Comparison of ENCODE assay signal across 12 cellular contexts in genomic region chr15:88920186-88920891, GRCh38. TPM values are rescaled to one million over a fixed set of nuclear protein-coding genes. Genes with fewer than 3 reads are reported as not detected.
A peak's percentile ranks its signal among the peaks of the same experiment; 100 is the strongest.
DNase-seq lines count a peak whose midpoint lies in the region; ATAC-seq, FAIRE-seq and TF ChIP-seq lines count a peak whose summit lies in the region.
"Had no signal": no experiment of that assay in that cellular context is flagged by ENCODE, and none has a peak within 500 bp of the region (broad histone marks: within the 10 kb centered on the region; RNA-seq: fewer than 3 reads in every experiment).

No MANE protein-coding gene starts in this region.

- H3K56ac ChIP-seq in H1 (replicated peaks; ENCODE audit: insufficient read length, low read depth, low read length), result no peak overlapping the region

- no peaks in the 10 kb centered on the region for H4K20me1 ChIP-seq in GM23338 (replicated peaks; ENCODE audit: insufficient read depth)
- no peaks in the 10 kb centered on the region for H4K20me1 ChIP-seq in H1 (replicated peaks in 1 of 2; ENCODE audit: control insufficient read depth in 1 of 2, insufficient read depth in 2 of 2, low read length in 2 of 2)

- no peak overlapping the region for H3K4me3 Mint-ChIP-seq in GM23338
- H3K4me3 Mint-ChIP-seq: stimulated activated naive B cell treated with anti-CD40 and anti-IgM and Interleukin-4, amounts not matched to agents 10 μg/mL and 1 μg/mL and 100 μg/mL, for 72 hours had no signal

- 91% methylated on average over 9 of the region's 9 CpGs; no CpG with 5 or more reads in 1 of the 2 experiments for WGBS in H1 (ENCODE audit: extremely low coverage in 1 of 2, insufficient coverage in 1 of 2, insufficient read length in 1 of 2, insufficient replicate concordance in 2 of 2, low coverage in 1 of 2, low lambda C conversion rate in 2 of 2, missing lambda C conversion rate in 1 of 2), 2 experiments

- H3K23ac ChIP-seq in H1 (ENCODE audit: insufficient read length), result no peak overlapping the region

- no peak overlapping the region for H2BK120ac ChIP-seq in H1 (replicated peaks; ENCODE audit: low read depth, low read length)

- no peak overlapping the region for H3K18ac ChIP-seq in H1 (ENCODE audit: extremely low read depth, low read length)

- no peak overlapping the region for H3K14ac ChIP-seq in H1 (ENCODE audit: insufficient read length)

- H3K36me3 ChIP-seq in GM23338 (ENCODE audit: insufficient read depth) (peaks cover under 1% of the 10 kb centered on the region; the same call in 1 of the 2 replicates), Panc1 (ENCODE audit: control insufficient read depth, insufficient read depth, low read length) (no peaks in the 10 kb centered on the region), H1 (ENCODE audit: control insufficient read depth in 2 of 4, insufficient read depth in 4 of 4, low read length in 3 of 4) (no peaks in the 10 kb centered on the region), kidney (ENCODE audit: control insufficient read depth in 1 of 2, insufficient read depth in 2 of 2, low read length in 2 of 2) (no peaks in the 10 kb centered on the region)
- H3K36me3 ChIP-seq: neutrophil had no signal

- H4K8ac ChIP-seq in H1 (ENCODE audit: extremely low read depth, insufficient read depth, low read length), result no peak overlapping the region

- POLR2A ChIA-PET in Panc1 (lab: Charles Lee), result no interaction called here
- POLR2A ChIA-PET in H1 (lab: Charles Lee; ENCODE audit: partially characterized antibody), result interaction anchor here (0.6 to 2.3 kb wide), 4 partner anchors 8 to 20 kb away, joined by 3 to 6 read pairs (median 4); no protein-coding TSS in a partner anchor

- peaks cover 10% of the 10 kb centered on the region for H3K4me1 Mint-ChIP-seq in GM23338

- H4K91ac ChIP-seq in H1 (replicated peaks; ENCODE audit: insufficient read length, low read length), result no peak overlapping the region

- 0 out of 2 replicates have a peak overlapping the region, but pooled peaks have one; percentile 5 for H2BK20ac ChIP-seq in H1 (ENCODE audit: low read length)

- H3K4me3 ChIP-seq in GM23338 (no peak overlapping the region), Panc1 (ENCODE audit: low read depth in 2 of 2, low read length in 2 of 2) (no peak overlapping the region), H1 (ENCODE audit: extremely low read depth in 1 of 4, insufficient read depth in 2 of 4, low read depth in 3 of 4, low read length in 4 of 4) (no peak overlapping the region), skeletal muscle cell (ENCODE audit: low read depth, low read length) (no peak overlapping the region), kidney (ENCODE audit: low read length in 2 of 2) (no peak overlapping the region)

- no peak overlapping the region for H2AK5ac ChIP-seq in H1 (ENCODE audit: low read depth, low read length)

- no peak overlapping the region; the same call in 1 of the 2 replicates for H2BK12ac ChIP-seq in H1 (ENCODE audit: low read depth, low read length)

- H3K27ac Mint-ChIP-seq in GM23338, result no peak overlapping the region
- H3K27ac Mint-ChIP-seq: stimulated activated naive B cell treated with anti-CD40 and anti-IgM and Interleukin-4, amounts not matched to agents 10 μg/mL and 1 μg/mL and 100 μg/mL, for 72 hours had no signal

- H2BK5ac ChIP-seq in H1 (ENCODE audit: low read depth, low read length), result no peak overlapping the region

- H3K4me2 ChIP-seq in GM23338 (no peak overlapping the region), H1 (ENCODE audit: insufficient read depth in 1 of 2, low read depth in 2 of 2, low read length in 2 of 2) (no peak overlapping the region)

- H3K27ac ChIP-seq in GM23338 (ENCODE audit: low read depth) (no peak overlapping the region), Panc1 (ENCODE audit: low read length) (peak overlapping the region; percentile 90), H1 (ENCODE audit: low read depth, low read length) (no peak overlapping the region), kidney (ENCODE audit: low read depth in 2 of 2, low read length in 2 of 2) (no peak overlapping the region)
- H3K27ac ChIP-seq: neutrophil had no signal

- BruUV-seq in Panc1 (replicated peaks; lab: Mats Ljungman, UMichigan), result no TSS peak

- H3K9me2 ChIP-seq in GM23338 (ENCODE audit: insufficient read depth), result no peaks in the 10 kb centered on the region

- TF ChIP-seq CTCF in GM23338 (conservative IDR thresholded peaks at IDR 0.05; ENCODE audit: low read depth in 2 of 2), result no peak
- no peak for TF ChIP-seq CTCF in Panc1 (IDR thresholded peaks at IDR 0.05)
- no peak for TF ChIP-seq CTCF in H1 (IDR thresholded peaks at IDR 0.05; ENCODE audit: control extremely low read depth in 1 of 3, insufficient read depth in 1 of 3, low read depth in 1 of 3, low read length in 3 of 3)
- TF ChIP-seq CTCF in kidney (IDR thresholded peaks at IDR 0.05; ENCODE audit: borderline replicate concordance, extremely low read depth, insufficient read depth), result no peak

- CTCF ChIA-PET in Panc1 (lab: Charles Lee), result no interaction called here
- CTCF ChIA-PET in H1 (lab: Charles Lee; ENCODE audit: partially characterized antibody), result interaction anchor here (2.0 to 2.1 kb wide), 2 partner anchors 16 to 19 kb away, joined by 5 to 9 read pairs; no protein-coding TSS in a partner anchor

- H2BK15ac ChIP-seq in H1 (ENCODE audit: low read length), result 0 out of 2 replicates have a peak overlapping the region, but pooled peaks have one; percentile 12

- no peak for TF ChIP-seq POLR2A in H1 (IDR thresholded peaks at IDR 0.05; ENCODE audit: control extremely low read depth in 1 of 2, low read depth in 2 of 2, low read length in 2 of 2)

- intact Hi-C loops in Panc1 (cut with micrococcal nuclease; ENCODE audit: unreplicated experiment), result no loop called here
- intact Hi-C loops in kidney (cut with DNase I), result no loop called here

- 0 out of 3 replicates have a peak, but pooled peaks cover 6% of the 10 kb centered on the region for H3K36me3 Mint-ChIP-seq in GM23338 (ENCODE audit: low read depth)
- H3K36me3 Mint-ChIP-seq: stimulated activated naive B cell treated with anti-CD40 and anti-IgM and Interleukin-4, amounts not matched to agents 10 μg/mL and 1 μg/mL and 100 μg/mL, for 72 hours had no signal

- no peak for TF ChIP-seq RAD21 in H1 (IDR thresholded peaks at IDR 0.05 in 1 of 2, conservative IDR thresholded peaks at IDR 0.05 in 1 of 2; ENCODE audit: low read depth in 2 of 2, low read length in 2 of 2)

- in situ Hi-C loops in Panc1 (cut with HindIII; ENCODE audit: low pct_unique_long_range_greater_than_20kb, low sequenced_read_pairs), result no loop called here

- H3K4me1 ChIP-seq in GM23338 (ENCODE audit: insufficient read depth), result no peaks in the 10 kb centered on the region
- H3K4me1 ChIP-seq in Panc1 (ENCODE audit: control insufficient read depth, insufficient read depth, low read length), result peaks cover 43% of the 10 kb centered on the region
- H3K4me1 ChIP-seq in H1 (replicated peaks in 1 of 4; ENCODE audit: control insufficient read depth in 3 of 4, insufficient read depth in 4 of 4, low read length in 3 of 4), result 0 out of 7 replicates have a peak, but pooled peaks cover 0 to 3% (median 0%) of the 10 kb centered on the region in 4 experiments
- H3K4me1 ChIP-seq in kidney (ENCODE audit: control insufficient read depth in 1 of 2, insufficient read depth in 1 of 2, low read depth in 1 of 2, low read length in 2 of 2), result no peaks in the 10 kb centered on the region

- no peak overlapping the region for H4K5ac ChIP-seq in H1 (ENCODE audit: insufficient read length, low read depth, low read length)

- no peaks in the 10 kb centered on the region for H3K79me2 ChIP-seq in GM23338 (replicated peaks; ENCODE audit: insufficient read depth)
- H3K79me2 ChIP-seq in H1 (ENCODE audit: control insufficient read depth in 1 of 2, insufficient read depth in 2 of 2, low read length in 2 of 2), result no peaks in the 10 kb centered on the region

- H3K9ac ChIP-seq in H1 (replicated peaks in 1 of 4; ENCODE audit: extremely low read depth in 1 of 4, low read depth in 3 of 4, low read length in 3 of 4) (no peak overlapping the region), kidney (ENCODE audit: low read length in 2 of 2) (no peak overlapping the region)

- no peaks in the 10 kb centered on the region for H3K79me1 ChIP-seq in H1 (ENCODE audit: low read depth, low read length)

- no peak for TF ChIP-seq EP300 in H1 (IDR thresholded peaks at IDR 0.05; ENCODE audit: borderline replicate concordance in 1 of 2, low read depth in 2 of 2, low read length in 2 of 2)

- no peak for DNase-seq in GM23338 (ENCODE audit: low spot score)
- no peak for DNase-seq in Panc1 (ENCODE audit: low read depth, low spot score)
- DNase-seq in H1 (ENCODE audit: low read depth in 1 of 2, low spot score in 2 of 2), result peak in 1 of 2 experiments; percentile 41
- DNase-seq in skeletal muscle cell (ENCODE audit: low read depth), result peak; percentile 48
- no peak for DNase-seq in kidney
- DNase-seq in NCI-H2107 treated with DMSO at 0.1 percent for 48 hours (lab: John Stamatoyannopoulos, UW; ENCODE audit: unreplicated experiment), result no peak
- DNase-seq: foreskin melanocyte; NCI-H1694 treated with DMSO at 0.1 percent for 48 hours; stimulated activated naive B cell treated with anti-CD40 and anti-IgM and Interleukin-4, amounts not matched to agents 10 μg/mL and 1 μg/mL and 100 μg/mL, for 72 hours had no signal

- no peaks in the 10 kb centered on the region for H3F3A ChIP-seq in GM23338 (replicated peaks; ENCODE audit: low read depth)

- H3K9me3 ChIP-seq in Panc1 (ENCODE audit: control insufficient read depth, insufficient read depth, low read depth, low read length), result no peaks in the 10 kb centered on the region
- 0 out of 4 replicates have a peak, but pooled peaks cover 0 to 2% of the 10 kb centered on the region in 2 experiments for H3K9me3 ChIP-seq in H1 (ENCODE audit: insufficient read depth in 2 of 2, low read depth in 1 of 2, low read length in 1 of 2)
- H3K9me3 ChIP-seq in kidney (ENCODE audit: control insufficient read depth in 1 of 2, low read length in 2 of 2), result no peaks in the 10 kb centered on the region
- H3K9me3 ChIP-seq: neutrophil had no signal

- H3K27me3 ChIP-seq in GM23338 (ENCODE audit: insufficient read depth) (no peaks in the 10 kb centered on the region), Panc1 (ENCODE audit: control insufficient read depth, insufficient read depth, low read length) (no peaks in the 10 kb centered on the region), H1 (replicated peaks in 1 of 4; ENCODE audit: control insufficient read depth in 3 of 4, extremely low read depth in 1 of 4, insufficient read depth in 3 of 4, low read length in 3 of 4) (no peaks in the 10 kb centered on the region; a peak in 1 of 7 replicates)

- H3K27me3 Mint-ChIP-seq in GM23338 (ENCODE audit: insufficient read depth, low read depth, poor library complexity), result peaks cover 6% of the 10 kb centered on the region

- FAIRE-seq in H1 (lab: Jason Lieb, UNC) (no peak), kidney (lab: Jason Lieb, UNC) (no peak)
- FAIRE-seq: HTR-8/SVneo had no signal

- no peak overlapping the region for H3K4ac ChIP-seq in H1 (replicated peaks; ENCODE audit: insufficient read length, low read depth, low read length)

- H3K23me2 ChIP-seq in H1 (ENCODE audit: low read depth, low read length), result no peaks in the 10 kb centered on the region

- H2AFZ ChIP-seq in GM23338 (peak overlapping the region; percentile 88), H1 (ENCODE audit: low read length) (peak overlapping the region; percentile 45; the same call in 1 of the 2 replicates)

- H3K9me3 Mint-ChIP-seq in GM23338, result peaks cover 9% of the 10 kb centered on the region; the same call in 2 of the 3 replicates

- no peak for ATAC-seq in GM23338
- no peak for ATAC-seq in Panc1
- ATAC-seq in HG03521 (IDR thresholded peaks at IDR 0.05; ENCODE audit: unreplicated experiment), result no peak

RNA-seq across cellular contexts. Expression of gene MFGE8, which starts 7.2 kb away (rescaled TPM):
- 586 and 671 TPM in 2 replicates for total RNA-seq in GM23338 (2014; rRNA removed; shearing (Covaris generic))
- polyA plus RNA-seq in GM23338 (2016; fragmentation: Nextera tagmentation; extraction: Ambion mirVana) (246 and 279 TPM in 2 replicates), H1 (2011; rRNA removed) (2,117 and 2,643 TPM in 2 replicates), kidney (ENCODE audit: insufficient read depth, low read depth, low replicate concordance) (88.0 TPM)
- total RNA-seq in Panc1 (2021; ENCODE audit: unreplicated experiment) (1,799 TPM), kidney (184 TPM)
- 2,067 TPM for polyA plus RNA-seq in Panc1 (2012; ENCODE audit: insufficient read length)
- 1,211 and 1,237 TPM in 2 replicates for total RNA-seq in H1 (2021; fragmentation: NEBNext Ultra II Directional; extraction: Animal tissue kit (Norgen Biotek cat#: 25700))
- 1,895 TPM for polyA plus RNA-seq in H1 (2011; cell fraction: cytosol; rRNA removed)
- 4,441 TPM for polyA plus RNA-seq in H1 (2011; cell fraction: nucleus; rRNA removed)
- 1,613 to 2,038 TPM (median 1,926 TPM) in 4 replicates for polyA plus RNA-seq in H1 (2012, experiment 1 of 2)
- polyA plus RNA-seq in H1 (2012, experiment 2 of 2), result 1,448 TPM
- 955 TPM for polyA plus RNA-seq in H1 (2013, experiment 1 of 2)
- 930 TPM for polyA plus RNA-seq in H1 (2013, experiment 2 of 2)
- 1,165 and 1,269 TPM in 2 replicates for polyA minus RNA-seq in H1 (2011; rRNA and poly(A)+ RNA removed)
- 1,023 TPM for polyA minus RNA-seq in H1 (2011; cell fraction: cytosol; rRNA and poly(A)+ RNA removed)
- polyA minus RNA-seq in H1 (2011; cell fraction: nucleus; rRNA and poly(A)+ RNA removed), result 1,091 TPM

RNA-seq across cellular contexts. Expression of gene HAPLN3, which starts 25.0 kb away (rescaled TPM):
- 45.2 and 62.6 TPM in 2 replicates for total RNA-seq in GM23338 (2014; rRNA removed; shearing (Covaris generic))
- 21.4 and 22.7 TPM in 2 replicates for polyA plus RNA-seq in GM23338 (2016; fragmentation: Nextera tagmentation; extraction: Ambion mirVana)
- 168 TPM for total RNA-seq in Panc1 (2021; ENCODE audit: unreplicated experiment)
- polyA plus RNA-seq in Panc1 (2012; ENCODE audit: insufficient read length), result 158 TPM
- total RNA-seq in H1 (2021; fragmentation: NEBNext Ultra II Directional; extraction: Animal tissue kit (Norgen Biotek cat#: 25700)), result 76.2 and 80.9 TPM in 2 replicates
- 79.7 and 115 TPM in 2 replicates for polyA plus RNA-seq in H1 (2011; rRNA removed)
- polyA plus RNA-seq in H1 (2011; cell fraction: cytosol; rRNA removed), result 102 TPM
- polyA plus RNA-seq in H1 (2011; cell fraction: nucleus; rRNA removed), result 143 TPM
- polyA plus RNA-seq in H1 (2012, experiment 1 of 2), result 49.1 to 81.6 TPM (median 72.4 TPM) in 4 replicates
- 68.3 TPM for polyA plus RNA-seq in H1 (2012, experiment 2 of 2)
- 61.1 TPM for polyA plus RNA-seq in H1 (2013, experiment 1 of 2)
- 63.9 TPM for polyA plus RNA-seq in H1 (2013, experiment 2 of 2)
- 17.3 and 31.2 TPM in 2 replicates for polyA minus RNA-seq in H1 (2011; rRNA and poly(A)+ RNA removed)
- 40.7 TPM for polyA minus RNA-seq in H1 (2011; cell fraction: cytosol; rRNA and poly(A)+ RNA removed)
- polyA minus RNA-seq in H1 (2011; cell fraction: nucleus; rRNA and poly(A)+ RNA removed), result 26.8 TPM
- 11.2 TPM for total RNA-seq in kidney
- 2.2 TPM for polyA plus RNA-seq in kidney (ENCODE audit: insufficient read depth, low read depth, low replicate concordance)
